ENCODE assay signal across 8 cellular contexts in genomic region chr7:134316539-134317344, GRCh38. TPM values are rescaled to one million over a fixed set of nuclear protein-coding genes. Genes with fewer than 3 reads are reported as not detected.
DNase-seq lines count a peak whose midpoint lies in the region; ATAC-seq and TF ChIP-seq lines count a peak whose summit lies in the region.

A gene with protein sequence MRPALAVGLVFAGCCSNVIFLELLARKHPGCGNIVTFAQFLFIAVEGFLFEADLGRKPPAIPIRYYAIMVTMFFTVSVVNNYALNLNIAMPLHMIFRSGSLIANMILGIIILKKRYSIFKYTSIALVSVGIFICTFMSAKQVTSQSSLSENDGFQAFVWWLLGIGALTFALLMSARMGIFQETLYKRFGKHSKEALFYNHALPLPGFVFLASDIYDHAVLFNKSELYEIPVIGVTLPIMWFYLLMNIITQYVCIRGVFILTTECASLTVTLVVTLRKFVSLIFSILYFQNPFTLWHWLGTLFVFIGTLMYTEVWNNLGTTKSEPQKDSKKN (minus strand): TSS chr7:134316930. CDS start chr7:134316751, 179 bp downstream.

- H3K36me3 ChIP-seq in esophagus (ENCODE audit: control insufficient read depth in 2 of 2, insufficient read depth in 2 of 2, low read length in 1 of 2) (no peaks in the 10 kb centered on the region), mucosa of stomach (ENCODE audit: control insufficient read depth, insufficient read depth, low read length) (no peaks in the 10 kb centered on the region)

- H3K36me3 Mint-ChIP-seq in activated T-cell treated with anti-CD3 and anti-CD28 coated beads, Interleukin-2, amount 50 U/mL, for 24 hours (ENCODE audit: low read depth): peaks cover 26% of the 10 kb centered on the region

- no peaks in the 10 kb centered on the region for H3K27me3 ChIP-seq in esophagus (ENCODE audit: control insufficient read depth in 1 of 2, insufficient read depth in 2 of 2, low read length in 2 of 2)
- H3K27me3 ChIP-seq in mucosa of stomach (ENCODE audit: control insufficient read depth, insufficient read depth, low read length): no peaks in the 10 kb centered on the region

- H3K9me3 Mint-ChIP-seq in activated T-cell treated with anti-CD3 and anti-CD28 coated beads, Interleukin-2, amount 50 U/mL, for 24 hours: no peaks in the 10 kb centered on the region

- peak within 1 kb of the TSS; percentile 76 for H3K9ac ChIP-seq in mucosa of stomach (ENCODE audit: low read length)

- 0% methylated on average over 69 of the region's 69 CpGs for WGBS in esophagus, 2 donors

- peak within 1 kb of the TSS; percentile 71 to 80 for H3K27ac ChIP-seq in esophagus (ENCODE audit: low read depth in 2 of 2, low read length in 1 of 2)

- peak within 1 kb of the TSS; percentile 93 for H3K4me3 Mint-ChIP-seq in activated T-cell treated with anti-CD3 and anti-CD28 coated beads, Interleukin-2, amount 50 U/mL, for 24 hours

- H3K27me3 Mint-ChIP-seq in activated T-cell treated with anti-CD3 and anti-CD28 coated beads, Interleukin-2, amount 50 U/mL, for 24 hours: no peaks in the 10 kb centered on the region

- DNase-seq in DMS79 (lab: John Stamatoyannopoulos, UW): peak; percentile 97
- peak; percentile 98 for DNase-seq in KBM-7
- peak; percentile 95 for DNase-seq in activated T-cell treated with anti-CD3 and anti-CD28 coated beads, Interleukin-2, amount 50 U/mL, for 24 hours
- DNase-seq in stimulated activated CD8-positive, alpha-beta memory T cell treated with anti-CD3 and anti-CD28 coated beads, Interleukin-7, amount 100 ng/mL, for 1 hour (ENCODE audit: low read depth in 2 of 2): peak; percentile 84 to 85

- ATAC-seq in GM21717 (IDR thresholded peaks at IDR 0.05; ENCODE audit: unreplicated experiment): peak; percentile 100

- H3K4me3 ChIP-seq in esophagus (ENCODE audit: low read depth in 1 of 2, low read length in 2 of 2) (peak within 1 kb of the TSS; percentile 87 to 98), mucosa of stomach (ENCODE audit: low read length) (peak within 1 kb of the TSS; percentile 78)

- H3K9me3 ChIP-seq in esophagus (ENCODE audit: control insufficient read depth in 2 of 2, insufficient read depth in 1 of 2, low read depth in 1 of 2, low read length in 1 of 2) (no peaks in the 10 kb centered on the region), mucosa of stomach (ENCODE audit: control insufficient read depth, low read length) (no peaks in the 10 kb centered on the region)

- in situ Hi-C loops in KBM-7 (cut with MboI; ENCODE audit: low pct_unique_long_range_greater_than_20kb, low sequenced_read_pairs): no loop called here

- H3K27ac Mint-ChIP-seq in activated T-cell treated with anti-CD3 and anti-CD28 coated beads, Interleukin-2, amount 50 U/mL, for 24 hours: peak within 1 kb of the TSS; percentile 93

- peaks cover 27% of the 10 kb centered on the region for H3K4me1 Mint-ChIP-seq in activated T-cell treated with anti-CD3 and anti-CD28 coated beads, Interleukin-2, amount 50 U/mL, for 24 hours (ENCODE audit: low read depth)

- no peaks in the 10 kb centered on the region for H3K4me1 ChIP-seq in esophagus (ENCODE audit: control insufficient read depth in 2 of 2, insufficient read depth in 2 of 2, low read length in 1 of 2)
- H3K4me1 ChIP-seq in mucosa of stomach (ENCODE audit: control insufficient read depth, insufficient read depth, low read length): peaks cover 7% of the 10 kb centered on the region

TF ChIP-seq in PFSK-1, 5 proteins besides CTCF, POLR2A, EP300 and RAD21:
- TF ChIP-seq SIN3A (IDR thresholded peaks at IDR 0.05; ENCODE audit: borderline replicate concordance, insufficient read depth, low read length) (no peak), TAF1 (IDR thresholded peaks at IDR 0.05; ENCODE audit: borderline replicate concordance, insufficient read depth, low read length) (peak; percentile 53; the same call in 1 of the 2 replicates), POLR2AphosphoS5 (IDR thresholded peaks at IDR 0.05; ENCODE audit: low read depth, low read length) (peak; percentile 77), FOXP2 (optimal IDR thresholded peaks at IDR 0.05; ENCODE audit: borderline replicate concordance, extremely low read depth, extremely low read length, insufficient read depth) (peak; percentile 81)
- TF ChIP-seq, protein P1, sequence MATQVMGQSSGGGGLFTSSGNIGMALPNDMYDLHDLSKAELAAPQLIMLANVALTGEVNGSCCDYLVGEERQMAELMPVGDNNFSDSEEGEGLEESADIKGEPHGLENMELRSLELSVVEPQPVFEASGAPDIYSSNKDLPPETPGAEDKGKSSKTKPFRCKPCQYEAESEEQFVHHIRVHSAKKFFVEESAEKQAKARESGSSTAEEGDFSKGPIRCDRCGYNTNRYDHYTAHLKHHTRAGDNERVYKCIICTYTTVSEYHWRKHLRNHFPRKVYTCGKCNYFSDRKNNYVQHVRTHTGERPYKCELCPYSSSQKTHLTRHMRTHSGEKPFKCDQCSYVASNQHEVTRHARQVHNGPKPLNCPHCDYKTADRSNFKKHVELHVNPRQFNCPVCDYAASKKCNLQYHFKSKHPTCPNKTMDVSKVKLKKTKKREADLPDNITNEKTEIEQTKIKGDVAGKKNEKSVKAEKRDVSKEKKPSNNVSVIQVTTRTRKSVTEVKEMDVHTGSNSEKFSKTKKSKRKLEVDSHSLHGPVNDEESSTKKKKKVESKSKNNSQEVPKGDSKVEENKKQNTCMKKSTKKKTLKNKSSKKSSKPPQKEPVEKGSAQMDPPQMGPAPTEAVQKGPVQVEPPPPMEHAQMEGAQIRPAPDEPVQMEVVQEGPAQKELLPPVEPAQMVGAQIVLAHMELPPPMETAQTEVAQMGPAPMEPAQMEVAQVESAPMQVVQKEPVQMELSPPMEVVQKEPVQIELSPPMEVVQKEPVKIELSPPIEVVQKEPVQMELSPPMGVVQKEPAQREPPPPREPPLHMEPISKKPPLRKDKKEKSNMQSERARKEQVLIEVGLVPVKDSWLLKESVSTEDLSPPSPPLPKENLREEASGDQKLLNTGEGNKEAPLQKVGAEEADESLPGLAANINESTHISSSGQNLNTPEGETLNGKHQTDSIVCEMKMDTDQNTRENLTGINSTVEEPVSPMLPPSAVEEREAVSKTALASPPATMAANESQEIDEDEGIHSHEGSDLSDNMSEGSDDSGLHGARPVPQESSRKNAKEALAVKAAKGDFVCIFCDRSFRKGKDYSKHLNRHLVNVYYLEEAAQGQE (IDR thresholded peaks at IDR 0.05; ENCODE audit: insufficient read depth in 1 of 2, low read depth in 2 of 2, low read length in 2 of 2): no peak

RNA-seq across cellular contexts. Expression of the gene that starts here (rescaled TPM):
- 7.9 TPM for polyA plus RNA-seq in PFSK-1 (2012; ENCODE audit: insufficient read length, low read depth)
- 1 to 10 TPM; 2.2 to 2.3 TPM for polyA plus RNA-seq in esophagus

Comparison
In these comparisons a context has a peak if more than half of its experiments do, and no peak if none do; other contexts are left out.
1. Peak in every context shown above with its lines: DNase-seq, ATAC-seq, H3K4me3 ChIP-seq and H3K27ac ChIP-seq.